Comparison of ENCODE assay signal across 12 cellular contexts in the genomic region with DNA sequence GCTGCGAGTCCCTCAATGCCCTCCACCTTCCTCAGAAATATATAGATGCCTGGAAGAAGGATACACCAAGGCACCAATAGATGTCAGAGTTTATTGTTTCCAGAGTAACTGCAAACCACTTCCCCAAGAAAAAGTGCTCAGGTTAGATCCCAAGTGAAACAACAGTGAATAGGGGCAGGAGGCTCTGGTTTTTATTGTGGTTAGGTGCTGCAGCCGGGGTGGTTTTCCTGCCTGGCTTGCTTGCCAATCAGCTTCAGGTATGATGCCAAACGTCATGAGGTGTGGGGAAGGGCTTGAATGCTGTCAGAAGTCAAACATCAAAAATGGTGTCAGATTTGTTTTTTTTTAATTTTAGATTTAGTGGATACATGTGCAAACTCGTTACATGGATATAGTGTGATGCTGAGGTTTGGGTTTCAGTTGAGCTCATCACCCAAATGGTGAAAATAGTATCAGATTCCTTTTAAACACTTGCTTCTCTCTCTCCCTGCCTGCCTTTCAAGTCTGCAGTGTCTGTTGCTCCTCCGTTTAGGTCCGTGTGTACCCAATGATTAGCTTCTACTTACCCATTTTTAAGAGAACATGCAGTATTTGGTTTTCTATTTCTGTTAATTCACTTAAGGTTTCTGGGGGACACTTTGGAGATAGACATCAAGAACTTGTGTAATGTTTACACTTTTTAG.
A peak's percentile ranks its signal among the peaks of the same experiment; 100 is the strongest.
DNase-seq lines count a peak whose midpoint lies in the region; ATAC-seq lines count a peak whose summit lies in the region.
"Had no signal": no experiment of that assay in that cellular context is flagged by ENCODE, and none has a peak within 500 bp of the region (broad histone marks: within the 10 kb centered on the region; RNA-seq: fewer than 3 reads in every experiment).

No MANE protein-coding gene starts in this region.

- H3K4me3 Mint-ChIP-seq in activated naive CD8-positive, alpha-beta T cell treated with anti-CD3 and anti-CD28 coated beads, Interleukin-2, amount 50 U/mL, for 24 hours: peak overlapping the region; percentile 9
- H3K4me3 Mint-ChIP-seq in stimulated activated effector memory CD8-positive, alpha-beta T cell treated with anti-CD3 and anti-CD28 coated beads, Interleukin-12 subunit alpha, Interleukin-12 subunit beta, amount 100 ng/mL, for 72 hours: no peak overlapping the region
- H3K4me3 Mint-ChIP-seq: mesothelial cell of epicardium had no signal

- DNase-seq in T-helper 9 cell (peak; percentile 3), SKM-1 (lab: John Stamatoyannopoulos, UW; ENCODE audit: unreplicated experiment) (no peak)
- peak; percentile 14 for DNase-seq in activated naive CD8-positive, alpha-beta T cell treated with anti-CD3 and anti-CD28 coated beads, Interleukin-2, amount 50 U/mL, for 24 hours
- no peak for DNase-seq in stimulated activated effector memory CD8-positive, alpha-beta T cell treated with anti-CD3 and anti-CD28 coated beads, Interleukin-12 subunit alpha, Interleukin-12 subunit beta, amount 100 ng/mL, for 72 hours (ENCODE audit: low spot score in 2 of 2)
- DNase-seq: activated CD4-positive, CD25-positive, alpha-beta regulatory T cell treated with anti-CD3 and anti-CD28 coated beads, Interleukin-2, amount 50 U/mL, for 72 hours; DMS 273 treated with DMSO at 0.1 percent for 48 hours; RPMI8226 had no signal

- H3K27me3 Mint-ChIP-seq in activated naive CD8-positive, alpha-beta T cell treated with anti-CD3 and anti-CD28 coated beads, Interleukin-2, amount 50 U/mL, for 24 hours: no peaks in the 10 kb centered on the region

- peak; percentile 51 for ATAC-seq in GM18498 (IDR thresholded peaks at IDR 0.05; ENCODE audit: unreplicated experiment)
- ATAC-seq in HG03565 (IDR thresholded peaks at IDR 0.05; ENCODE audit: unreplicated experiment): peak; percentile 56
- peak; percentile 69 for ATAC-seq in activated naive CD8-positive, alpha-beta T cell treated with anti-CD3 and anti-CD28 coated beads, Interleukin-2, amount 50 U/mL, for 24 hours
- ATAC-seq in stimulated activated effector memory CD8-positive, alpha-beta T cell treated with anti-CD3 and anti-CD28 coated beads, Interleukin-12 subunit alpha, Interleukin-12 subunit beta, amount 100 ng/mL, for 72 hours: no peak
- no peak for ATAC-seq in HG03457 (IDR thresholded peaks at IDR 0.05; ENCODE audit: unreplicated experiment)
- no peak for ATAC-seq in GM21786 (IDR thresholded peaks at IDR 0.05; ENCODE audit: unreplicated experiment)

- H3K4me1 Mint-ChIP-seq in activated naive CD8-positive, alpha-beta T cell treated with anti-CD3 and anti-CD28 coated beads, Interleukin-2, amount 50 U/mL, for 24 hours: peaks cover 7% of the 10 kb centered on the region
- no peaks in the 10 kb centered on the region for H3K4me1 Mint-ChIP-seq in stimulated activated effector memory CD8-positive, alpha-beta T cell treated with anti-CD3 and anti-CD28 coated beads, Interleukin-12 subunit alpha, Interleukin-12 subunit beta, amount 100 ng/mL, for 72 hours
- H3K4me1 Mint-ChIP-seq: mesothelial cell of epicardium had no signal

- H3K36me3 Mint-ChIP-seq in activated naive CD8-positive, alpha-beta T cell treated with anti-CD3 and anti-CD28 coated beads, Interleukin-2, amount 50 U/mL, for 24 hours (ENCODE audit: low read depth): no peaks in the 10 kb centered on the region
- no peaks in the 10 kb centered on the region for H3K36me3 Mint-ChIP-seq in stimulated activated effector memory CD8-positive, alpha-beta T cell treated with anti-CD3 and anti-CD28 coated beads, Interleukin-12 subunit alpha, Interleukin-12 subunit beta, amount 100 ng/mL, for 72 hours
- H3K36me3 Mint-ChIP-seq: mesothelial cell of epicardium had no signal

- H3K27ac Mint-ChIP-seq in activated naive CD8-positive, alpha-beta T cell treated with anti-CD3 and anti-CD28 coated beads, Interleukin-2, amount 50 U/mL, for 24 hours: no peak overlapping the region
- H3K27ac Mint-ChIP-seq in stimulated activated effector memory CD8-positive, alpha-beta T cell treated with anti-CD3 and anti-CD28 coated beads, Interleukin-12 subunit alpha, Interleukin-12 subunit beta, amount 100 ng/mL, for 72 hours: no peak overlapping the region
- H3K27ac Mint-ChIP-seq: mesothelial cell of epicardium had no signal

- H3K9me3 Mint-ChIP-seq in activated naive CD8-positive, alpha-beta T cell treated with anti-CD3 and anti-CD28 coated beads, Interleukin-2, amount 50 U/mL, for 24 hours: no peaks in the 10 kb centered on the region
- peaks cover 6% of the 10 kb centered on the region for H3K9me3 Mint-ChIP-seq in stimulated activated effector memory CD8-positive, alpha-beta T cell treated with anti-CD3 and anti-CD28 coated beads, Interleukin-12 subunit alpha, Interleukin-12 subunit beta, amount 100 ng/mL, for 72 hours

Comparison
In these comparisons a context has a peak if more than half of its experiments do, and no peak if none do; other contexts are left out.
1. ATAC-seq: peak in GM18498 (single experiment), HG03565 (single experiment) and activated naive CD8-positive, alpha-beta T cell treated with anti-CD3 and anti-CD28 coated beads, Interleukin-2, amount 50 U/mL, for 24 hours (single experiment); none in stimulated activated effector memory CD8-positive, alpha-beta T cell treated with anti-CD3 and anti-CD28 coated beads, Interleukin-12 subunit alpha, Interleukin-12 subunit beta, amount 100 ng/mL, for 72 hours (single experiment), HG03457 (single experiment) and GM21786 (single experiment).
2. DNase-seq: peak in T-helper 9 cell (single experiment) and activated naive CD8-positive, alpha-beta T cell treated with anti-CD3 and anti-CD28 coated beads, Interleukin-2, amount 50 U/mL, for 24 hours (single experiment); none in stimulated activated effector memory CD8-positive, alpha-beta T cell treated with anti-CD3 and anti-CD28 coated beads, Interleukin-12 subunit alpha, Interleukin-12 subunit beta, amount 100 ng/mL, for 72 hours (0 of 2) and SKM-1 (single experiment).